Comparison of ENCODE assay signal across 16 cellular contexts in genomic region chr17:8481703-8482102, GRCh38. TPM values are rescaled to one million over a fixed set of nuclear protein-coding genes. Genes with fewer than 3 reads are reported as not detected.
DNase-seq lines count a peak whose midpoint lies in the region; ATAC-seq and TF ChIP-seq lines count a peak whose summit lies in the region.
"Had no signal": no experiment of that assay in that cellular context is flagged by ENCODE, and none has a peak within 500 bp of the region (broad histone marks: within the 10 kb centered on the region; RNA-seq: fewer than 3 reads in every experiment).

No MANE protein-coding gene starts in this region.

- H3K9me3 Mint-ChIP-seq in chondrocyte (ENCODE audit: low read depth) = peaks cover 8% of the 10 kb centered on the region

- H3K4me3 Mint-ChIP-seq in chondrocyte (ENCODE audit: unreplicated experiment) = no peak overlapping the region
- H3K4me3 Mint-ChIP-seq: CD4-positive, alpha-beta T cell had no signal

- DNase-seq in chondrocyte (ENCODE audit: low spot score) (no peak), thoracic aorta (ENCODE audit: low spot score) (no peak), middle frontal gyrus (ENCODE audit: extremely low spot score, low spot score) (no peak), Karpas-422 (no peak), NCI-H1436 treated with DMSO at 0.1 percent for 48 hours (lab: John Stamatoyannopoulos, UW) (no peak)
- DNase-seq: ACHN; AML-193; Caco-2; CD4-positive, alpha-beta T cell; GM23248; HCEC 1CT had no signal

- peaks cover 59% of the 10 kb centered on the region for H3K36me3 Mint-ChIP-seq in chondrocyte (ENCODE audit: low read depth)

- no peaks in the 10 kb centered on the region for H3K79me2 ChIP-seq in Karpas-422 (ENCODE audit: low read length)

- no peak for TF ChIP-seq CTCF in chondrocyte (IDR thresholded peaks at IDR 0.05)
- TF ChIP-seq CTCF in thoracic aorta (IDR thresholded peaks at IDR 0.05) = no peak

- H3K9me3 ChIP-seq in thoracic aorta (no peaks in the 10 kb centered on the region), Karpas-422 (ENCODE audit: low read length) (peaks cover 9% of the 10 kb centered on the region)
- H3K9me3 ChIP-seq: Caco-2 had no signal

- H3K9me2 ChIP-seq in Karpas-422 (replicated peaks; ENCODE audit: insufficient read depth, low read length) = no peaks in the 10 kb centered on the region

- no peak overlapping the region for H3K9ac ChIP-seq in Karpas-422 (ENCODE audit: low read length)
- H3K9ac ChIP-seq: GM23248 had no signal

- H3K27me3 Mint-ChIP-seq in chondrocyte (ENCODE audit: low read depth) = no peaks in the 10 kb centered on the region
- H3K27me3 Mint-ChIP-seq: CD4-positive, alpha-beta T cell; IgD-negative memory B cell had no signal

- ATAC-seq in thoracic aorta (ENCODE audit: insufficient number of reproducible peaks, low FRiP score, low read depth) (no peak), GM18858 (IDR thresholded peaks at IDR 0.05; ENCODE audit: unreplicated experiment) (no peak)

- H3K36me3 ChIP-seq in thoracic aorta (peaks cover 95% of the 10 kb centered on the region), Karpas-422 (ENCODE audit: insufficient read depth, low read length) (peaks cover 11% of the 10 kb centered on the region)

- H3K27ac ChIP-seq in angular gyrus (ENCODE audit: low read depth, low read length) (peak overlapping the region; percentile 71), layer of hippocampus (ENCODE audit: low read depth, low read length) (peak overlapping the region; percentile 8), thoracic aorta (peak overlapping the region; percentile 61 to 76), Karpas-422 (ENCODE audit: low read length) (no peak overlapping the region)
- H3K27ac ChIP-seq: C4-2B, GM23248 had no signal

- no peak overlapping the region for H3K4me2 ChIP-seq in Karpas-422 (ENCODE audit: low read depth, low read length, poor library complexity, severe bottlenecking)

- no peaks in the 10 kb centered on the region for H3K27me3 ChIP-seq in layer of hippocampus (ENCODE audit: control insufficient read depth, insufficient read depth, low read length)
- no peaks in the 10 kb centered on the region for H3K27me3 ChIP-seq in thoracic aorta (replicated peaks; ENCODE audit: insufficient read depth)
- H3K27me3 ChIP-seq in Karpas-422 (ENCODE audit: low read length) = no peaks in the 10 kb centered on the region

- H2AFZ ChIP-seq in Karpas-422 (ENCODE audit: low read length) = no peak overlapping the region
- H2AFZ ChIP-seq: GM23248 had no signal

- peak overlapping the region; percentile 36 for H3K27ac Mint-ChIP-seq in chondrocyte (ENCODE audit: unreplicated experiment)

- no peaks in the 10 kb centered on the region for H4K20me1 ChIP-seq in Karpas-422 (ENCODE audit: insufficient read depth, low read depth, low read length)

- H3K4me1 Mint-ChIP-seq in chondrocyte (ENCODE audit: low read depth) = no peaks in the 10 kb centered on the region
- H3K4me1 Mint-ChIP-seq: IgD-negative memory B cell had no signal

- H3K4me3 ChIP-seq in thoracic aorta = no peak overlapping the region
- no peak overlapping the region for H3K4me3 ChIP-seq in Karpas-422 (ENCODE audit: low read length)
- H3K4me3 ChIP-seq: GM23248 had no signal

- H3K4me1 ChIP-seq in thoracic aorta (ENCODE audit: control insufficient read depth in 1 of 2, low read depth in 2 of 2) (peaks cover 9 to 53% of the 10 kb centered on the region in 2 donors), Karpas-422 (ENCODE audit: low read length) (no peaks in the 10 kb centered on the region)
- H3K4me1 ChIP-seq: Caco-2 had no signal

RNA-seq across cellular contexts. Expression of gene NDEL1, which starts 46.0 kb away (rescaled TPM):
- 112 to 120 TPM (median 115 TPM) in 3 replicates for total RNA-seq in chondrocyte
- 100 to 1,000 TPM; 110 to 113 TPM for total RNA-seq in thoracic aorta
- total RNA-seq in Karpas-422 (2014; rRNA removed; shearing (Covaris generic); ENCODE audit: low replicate concordance) = 26.0 and 48.6 TPM in 2 replicates
